Comparison of ENCODE assay signal across 20 cellular contexts in the genomic region with DNA sequence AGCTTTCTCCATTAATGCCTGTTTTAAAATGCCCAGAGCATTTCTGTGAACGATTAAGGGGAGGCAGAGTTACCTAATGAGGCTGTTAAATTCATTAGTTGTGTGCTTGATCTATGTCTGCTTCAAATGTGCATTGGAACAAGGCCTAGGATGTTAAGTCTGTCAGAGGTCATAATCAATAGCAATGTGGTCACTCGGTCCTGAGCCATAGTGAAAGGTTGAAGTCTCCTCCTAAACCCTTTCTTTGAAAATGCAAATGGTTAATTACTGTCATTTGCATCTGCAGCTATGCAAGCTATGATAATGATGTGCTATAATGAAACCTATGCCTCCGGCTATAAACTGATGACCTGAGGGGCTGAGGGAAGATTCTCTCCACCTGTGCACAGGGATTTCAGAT.
DNase-seq lines count a peak whose midpoint lies in the region; ATAC-seq and TF ChIP-seq lines count a peak whose summit lies in the region.
"Had no signal": no experiment of that assay in that cellular context is flagged by ENCODE, and none has a peak within 500 bp of the region (broad histone marks: within the 10 kb centered on the region; RNA-seq: fewer than 3 reads in every experiment).

No MANE protein-coding gene starts in this region.

- H3K4me2 ChIP-seq in GM23338: no peak overlapping the region
- no peak overlapping the region for H3K4me2 ChIP-seq in neural progenitor cell
- H3K4me2 ChIP-seq: BLaER1 had no signal

- H3K27ac ChIP-seq in GM23338 (ENCODE audit: low read depth): no peak overlapping the region
- H3K27ac ChIP-seq in neural progenitor cell: no peak overlapping the region
- H3K27ac ChIP-seq: BLaER1, C4-2B had no signal

- no peak for ATAC-seq in GM23338
- ATAC-seq: CD8-positive, alpha-beta T cell; GM12878 had no signal

- H3K4me1 Mint-ChIP-seq in GM23338: no peaks in the 10 kb centered on the region; the same call in 2 of the 3 replicates
- H3K4me1 Mint-ChIP-seq in neural progenitor cell: no peaks in the 10 kb centered on the region
- no peaks in the 10 kb centered on the region for H3K4me1 Mint-ChIP-seq in T-helper 2 cell treated with Interferon-gamma antibody and Interleukin-4, amounts not matched to agents 5 μg/mL and 100 μg/mL, for 36 hours (ENCODE audit: low read depth)
- H3K4me1 Mint-ChIP-seq: B cell; CD4-positive, CD25-positive, alpha-beta regulatory T cell had no signal

- H2AFZ ChIP-seq in GM23338: peak overlapping the region; percentile 83
- peak overlapping the region; percentile 34 for H2AFZ ChIP-seq in neural progenitor cell (replicated peaks)

- H3K4me3 Mint-ChIP-seq in GM23338: no peak overlapping the region
- no peak overlapping the region for H3K4me3 Mint-ChIP-seq in neural progenitor cell
- H3K4me3 Mint-ChIP-seq in T-helper 2 cell treated with Interferon-gamma antibody and Interleukin-4, amounts not matched to agents 5 μg/mL and 100 μg/mL, for 36 hours: no peak overlapping the region
- H3K4me3 Mint-ChIP-seq: B cell; CD4-positive, CD25-positive, alpha-beta regulatory T cell; CD8-positive, alpha-beta T cell had no signal

- H3K9me3 ChIP-seq in neural progenitor cell (ENCODE audit: low read depth): no peaks in the 10 kb centered on the region
- H3K9me3 ChIP-seq: BLaER1, Caco-2 had no signal

- no peak overlapping the region for H3K9ac ChIP-seq in neural progenitor cell
- H3K9ac ChIP-seq: BLaER1 had no signal

- H3K9me3 Mint-ChIP-seq in GM23338 (no peaks in the 10 kb centered on the region), neural progenitor cell (no peaks in the 10 kb centered on the region)
- no peaks in the 10 kb centered on the region for H3K9me3 Mint-ChIP-seq in T-helper 2 cell treated with Interferon-gamma antibody and Interleukin-4, amounts not matched to agents 5 μg/mL and 100 μg/mL, for 36 hours
- H3K9me3 Mint-ChIP-seq: CD4-positive, CD25-positive, alpha-beta regulatory T cell; CD8-positive, alpha-beta T cell had no signal

- no peaks in the 10 kb centered on the region for H4K20me1 ChIP-seq in GM23338 (replicated peaks; ENCODE audit: insufficient read depth)
- H4K20me1 ChIP-seq in neural progenitor cell (ENCODE audit: low read depth): no peaks in the 10 kb centered on the region
- H4K20me1 ChIP-seq: BLaER1 had no signal

- H3F3A ChIP-seq in GM23338 (replicated peaks; ENCODE audit: low read depth): no peaks in the 10 kb centered on the region
- H3F3A ChIP-seq in neural progenitor cell (ENCODE audit: low read depth): no peaks in the 10 kb centered on the region

- H3K36me3 ChIP-seq in GM23338 (ENCODE audit: insufficient read depth): no peaks in the 10 kb centered on the region
- H3K36me3 ChIP-seq in neural progenitor cell: no peaks in the 10 kb centered on the region
- H3K36me3 ChIP-seq: BLaER1 had no signal

- H3K4me1 ChIP-seq in GM23338 (ENCODE audit: insufficient read depth) (no peaks in the 10 kb centered on the region), neural progenitor cell (no peaks in the 10 kb centered on the region)
- H3K4me1 ChIP-seq: BLaER1, Caco-2 had no signal

- no peaks in the 10 kb centered on the region for H3K27me3 ChIP-seq in GM23338 (ENCODE audit: insufficient read depth)
- no peaks in the 10 kb centered on the region for H3K27me3 ChIP-seq in neural progenitor cell
- H3K27me3 ChIP-seq: BLaER1 had no signal

- DNase-seq in GM23338 (ENCODE audit: low spot score) (no peak), NCI-H1048 (lab: John Stamatoyannopoulos, UW) (peak; percentile 64), NCI-H69 (lab: John Stamatoyannopoulos, UW) (peak; percentile 20), neural progenitor cell (ENCODE audit: low spot score) (no peak), NCI-H2171 (lab: John Stamatoyannopoulos, UW) (no peak), NCI-H2171 treated with DMSO at 0.1 percent for 48 hours (lab: John Stamatoyannopoulos, UW) (no peak), NCI-H1092 treated with DMSO at 0.1 percent for 48 hours (lab: John Stamatoyannopoulos, UW) (no peak)
- no peak for DNase-seq in T-helper 2 cell treated with Interferon-gamma antibody and Interleukin-4, amounts not matched to agents 5 μg/mL and 100 μg/mL, for 36 hours (ENCODE audit: low spot score)
- DNase-seq: Caco-2; CD4-positive, CD25-positive, alpha-beta regulatory T cell; CD8-positive, alpha-beta T cell; DMS153; DND-41; GDM1; GOT3; HCEC 1CT had no signal

- TF ChIP-seq CTCF in GM23338 (conservative IDR thresholded peaks at IDR 0.05; ENCODE audit: low read depth in 2 of 2) (no peak), neural progenitor cell (IDR thresholded peaks at IDR 0.05) (no peak)

- H3K27me3 Mint-ChIP-seq in GM23338 (ENCODE audit: insufficient read depth, low read depth, poor library complexity): no peaks in the 10 kb centered on the region
- no peaks in the 10 kb centered on the region for H3K27me3 Mint-ChIP-seq in neural progenitor cell (ENCODE audit: insufficient read depth, low read depth)
- H3K27me3 Mint-ChIP-seq in T-helper 2 cell treated with Interferon-gamma antibody and Interleukin-4, amounts not matched to agents 5 μg/mL and 100 μg/mL, for 36 hours (ENCODE audit: low read depth): peaks cover 17% of the 10 kb centered on the region

- H3K27ac Mint-ChIP-seq in GM23338 (no peak overlapping the region), neural progenitor cell (no peak overlapping the region)
- H3K27ac Mint-ChIP-seq in T-helper 2 cell treated with Interferon-gamma antibody and Interleukin-4, amounts not matched to agents 5 μg/mL and 100 μg/mL, for 36 hours: no peak overlapping the region
- H3K27ac Mint-ChIP-seq: B cell; CD4-positive, CD25-positive, alpha-beta regulatory T cell; CD8-positive, alpha-beta T cell had no signal

- no peaks in the 10 kb centered on the region for H3K79me2 ChIP-seq in GM23338 (replicated peaks; ENCODE audit: insufficient read depth)
- H3K79me2 ChIP-seq in neural progenitor cell (ENCODE audit: low read depth): no peaks in the 10 kb centered on the region

- H3K9me2 ChIP-seq in GM23338 (ENCODE audit: insufficient read depth): no peaks in the 10 kb centered on the region

- H3K36me3 Mint-ChIP-seq in GM23338 (ENCODE audit: low read depth) (no peaks in the 10 kb centered on the region), neural progenitor cell (no peaks in the 10 kb centered on the region)
- no peaks in the 10 kb centered on the region for H3K36me3 Mint-ChIP-seq in T-helper 2 cell treated with Interferon-gamma antibody and Interleukin-4, amounts not matched to agents 5 μg/mL and 100 μg/mL, for 36 hours (ENCODE audit: low read depth)
- H3K36me3 Mint-ChIP-seq: CD4-positive, CD25-positive, alpha-beta regulatory T cell; CD8-positive, alpha-beta T cell had no signal

- no peak overlapping the region for H3K4me3 ChIP-seq in GM23338
- no peak overlapping the region for H3K4me3 ChIP-seq in neural progenitor cell
- H3K4me3 ChIP-seq: BLaER1, GM12878 had no signal

TF ChIP-seq in GM23338, 12 proteins besides CTCF, POLR2A, EP300 and RAD21:
- TF ChIP-seq STAT1 (IDR thresholded peaks at IDR 0.05; ENCODE audit: unreplicated experiment) (no peak), ZNF114 (CRISPR knock-in tag; IDR thresholded peaks at IDR 0.05) (no peak), EZH2 (IDR thresholded peaks at IDR 0.05; ENCODE audit: low read depth, unreplicated experiment) (no peak), JUNB (IDR thresholded peaks at IDR 0.05; ENCODE audit: unreplicated experiment) (no peak), POLR2AphosphoS5 (IDR thresholded peaks at IDR 0.05; ENCODE audit: low read depth) (no peak)
- TF ChIP-seq, protein P1, sequence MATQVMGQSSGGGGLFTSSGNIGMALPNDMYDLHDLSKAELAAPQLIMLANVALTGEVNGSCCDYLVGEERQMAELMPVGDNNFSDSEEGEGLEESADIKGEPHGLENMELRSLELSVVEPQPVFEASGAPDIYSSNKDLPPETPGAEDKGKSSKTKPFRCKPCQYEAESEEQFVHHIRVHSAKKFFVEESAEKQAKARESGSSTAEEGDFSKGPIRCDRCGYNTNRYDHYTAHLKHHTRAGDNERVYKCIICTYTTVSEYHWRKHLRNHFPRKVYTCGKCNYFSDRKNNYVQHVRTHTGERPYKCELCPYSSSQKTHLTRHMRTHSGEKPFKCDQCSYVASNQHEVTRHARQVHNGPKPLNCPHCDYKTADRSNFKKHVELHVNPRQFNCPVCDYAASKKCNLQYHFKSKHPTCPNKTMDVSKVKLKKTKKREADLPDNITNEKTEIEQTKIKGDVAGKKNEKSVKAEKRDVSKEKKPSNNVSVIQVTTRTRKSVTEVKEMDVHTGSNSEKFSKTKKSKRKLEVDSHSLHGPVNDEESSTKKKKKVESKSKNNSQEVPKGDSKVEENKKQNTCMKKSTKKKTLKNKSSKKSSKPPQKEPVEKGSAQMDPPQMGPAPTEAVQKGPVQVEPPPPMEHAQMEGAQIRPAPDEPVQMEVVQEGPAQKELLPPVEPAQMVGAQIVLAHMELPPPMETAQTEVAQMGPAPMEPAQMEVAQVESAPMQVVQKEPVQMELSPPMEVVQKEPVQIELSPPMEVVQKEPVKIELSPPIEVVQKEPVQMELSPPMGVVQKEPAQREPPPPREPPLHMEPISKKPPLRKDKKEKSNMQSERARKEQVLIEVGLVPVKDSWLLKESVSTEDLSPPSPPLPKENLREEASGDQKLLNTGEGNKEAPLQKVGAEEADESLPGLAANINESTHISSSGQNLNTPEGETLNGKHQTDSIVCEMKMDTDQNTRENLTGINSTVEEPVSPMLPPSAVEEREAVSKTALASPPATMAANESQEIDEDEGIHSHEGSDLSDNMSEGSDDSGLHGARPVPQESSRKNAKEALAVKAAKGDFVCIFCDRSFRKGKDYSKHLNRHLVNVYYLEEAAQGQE (IDR thresholded peaks at IDR 0.05; ENCODE audit: unreplicated experiment): no peak
TF ChIP-seq in GM23338: peak in this region for 0.

Comparison
In these comparisons a context has a peak if more than half of its experiments do, and no peak if none do; other contexts are left out.
1. DNase-seq: peak in NCI-H1048 (single experiment) and NCI-H69 (single experiment); none in GM23338 (single experiment), neural progenitor cell (single experiment), T-helper 2 cell treated with Interferon-gamma antibody and Interleukin-4, amounts not matched to agents 5 μg/mL and 100 μg/mL, for 36 hours (single experiment), NCI-H2171 (single experiment), NCI-H2171 treated with DMSO at 0.1 percent for 48 hours (single experiment) and NCI-H1092 treated with DMSO at 0.1 percent for 48 hours (single experiment).